8 cellular contexts compared by ENCODE assay signal in genomic region chr13:44918323-44919102, GRCh38.
A peak's percentile ranks its signal among the peaks of the same experiment; 100 is the strongest.
DNase-seq lines count a peak whose midpoint lies in the region; ATAC-seq and TF ChIP-seq lines count a peak whose summit lies in the region.

No MANE protein-coding gene starts in this region.

- POLR2A ChIA-PET in activated CD4-positive, alpha-beta T cell treated with anti-CD3 and anti-CD28 coated beads, Interleukin-2, amount 10 ng/mL, durations not matched to agents 7 days and 5 days (lab: Charles Lee): no interaction called here

- 11 to 12% methylated on average over 26 of the region's 26 CpGs for WGBS in lower leg skin, 2 donors

- ATAC-seq in GM18858 (IDR thresholded peaks at IDR 0.05; ENCODE audit: unreplicated experiment) (peak; percentile 73), HG03095 (IDR thresholded peaks at IDR 0.05; ENCODE audit: unreplicated experiment) (peak; percentile 85)

- H3K4me1 Mint-ChIP-seq in activated CD4-positive, alpha-beta T cell treated with anti-CD3 and anti-CD28 coated beads, Interleukin-2, amount 10 ng/mL, durations not matched to agents 7 days and 5 days: peaks cover 3% of the 10 kb centered on the region

- H3K36me3 Mint-ChIP-seq in activated CD4-positive, alpha-beta T cell treated with anti-CD3 and anti-CD28 coated beads, Interleukin-2, amount 10 ng/mL, durations not matched to agents 7 days and 5 days (ENCODE audit: low read depth): no peaks in the 10 kb centered on the region

- peak in 1 of 3 donors; percentile 85 for TF ChIP-seq CTCF in lower leg skin (IDR thresholded peaks at IDR 0.05)

- no peaks in the 10 kb centered on the region for H3K9me3 Mint-ChIP-seq in activated CD4-positive, alpha-beta T cell treated with anti-CD3 and anti-CD28 coated beads, Interleukin-2, amount 10 ng/mL, durations not matched to agents 7 days and 5 days

- no peak overlapping the region for H3K4me3 Mint-ChIP-seq in activated CD4-positive, alpha-beta T cell treated with anti-CD3 and anti-CD28 coated beads, Interleukin-2, amount 10 ng/mL, durations not matched to agents 7 days and 5 days

- intact Hi-C loops in lower leg skin (cut with DNase I; ENCODE audit: low total_unique reads): no loop called here

- no peaks in the 10 kb centered on the region for H3K27me3 Mint-ChIP-seq in activated CD4-positive, alpha-beta T cell treated with anti-CD3 and anti-CD28 coated beads, Interleukin-2, amount 10 ng/mL, durations not matched to agents 7 days and 5 days

- H3K4me3 ChIP-seq in lower leg skin (ENCODE audit: low read depth, poor library complexity, severe bottlenecking): peak overlapping the region; percentile 21

- peak; percentile 81 for DNase-seq in AG08396 (ENCODE audit: low spot score)
- DNase-seq in NCI-H69 (lab: John Stamatoyannopoulos, UW): peak; percentile 90
- DNase-seq in activated CD4-positive, alpha-beta T cell treated with anti-CD3 and anti-CD28 coated beads, Interleukin-2, amount 10 ng/mL, durations not matched to agents 7 days and 5 days: peak; percentile 82
- DNase-seq in ecto neural progenitor cell (ENCODE audit: low spot score): peak; percentile 93
- peak; percentile 87 to 97 for DNase-seq in lower leg skin (ENCODE audit: low spot score in 2 of 2)
- DNase-seq in stimulated activated CD4-positive, alpha-beta T cell treated with anti-CD3 and anti-CD28 coated beads, TNF-alpha, amount 100 ng/mL, for 1 hour (ENCODE audit: low read depth in 3 of 3, low spot score in 1 of 3): peak; percentile 48 to 56 (median 55)

- TF ChIP-seq POLR2A in lower leg skin (IDR thresholded peaks at IDR 0.05): no peak

- H3K27ac Mint-ChIP-seq in activated CD4-positive, alpha-beta T cell treated with anti-CD3 and anti-CD28 coated beads, Interleukin-2, amount 10 ng/mL, durations not matched to agents 7 days and 5 days: no peak overlapping the region

- CTCF ChIA-PET in activated CD4-positive, alpha-beta T cell treated with anti-CD3 and anti-CD28 coated beads, Interleukin-2, amount 10 ng/mL, durations not matched to agents 7 days and 5 days (lab: Charles Lee): interaction anchor here (0.6 to 1.9 kb wide), 10 partner anchors 8 to 595 kb away, joined by 3 to 13 read pairs (median 4); no protein-coding TSS in a partner anchor

Comparison
In these comparisons a context has a peak if more than half of its experiments do, and no peak if none do; other contexts are left out.
1. Peak in every context shown above with its lines: DNase-seq, ATAC-seq and H3K4me3 ChIP-seq.